ENCODE assay signal across 12 cellular contexts in genomic region chr3:70811880-70812279, GRCh38.
A peak's percentile ranks its signal among the peaks of the same experiment; 100 is the strongest.
DNase-seq lines count a peak whose midpoint lies in the region; ATAC-seq, FAIRE-seq and TF ChIP-seq lines count a peak whose summit lies in the region.
"Had no signal": no experiment of that assay in that cellular context is flagged by ENCODE, and none has a peak within 500 bp of the region (broad histone marks: within the 10 kb centered on the region; RNA-seq: fewer than 3 reads in every experiment).

No MANE protein-coding gene starts in this region.

- H3K4me3 Mint-ChIP-seq in MCF 10A (ENCODE audit: unreplicated experiment) = no peak overlapping the region
- no peak overlapping the region for H3K4me3 Mint-ChIP-seq in mesothelial cell of epicardium
- H3K4me3 Mint-ChIP-seq: activated naive CD8-positive, alpha-beta T cell had no signal

- peaks cover 7% of the 10 kb centered on the region; the same call in 1 of the 2 replicates for H3F3A ChIP-seq in GM23248 (ENCODE audit: insufficient read depth)

- no peaks in the 10 kb centered on the region for H3K36me3 Mint-ChIP-seq in MCF 10A (ENCODE audit: insufficient read depth, unreplicated experiment)
- H3K36me3 Mint-ChIP-seq in mesothelial cell of epicardium = no peaks in the 10 kb centered on the region

- intact Hi-C loops in MCF 10A (cut with micrococcal nuclease) = no loop called here
- intact Hi-C loops in spleen (cut with DNase I; ENCODE audit: low total_unique reads) = no loop called here

- H3K9me2 ChIP-seq in GM23248 (ENCODE audit: insufficient read depth) = no peaks in the 10 kb centered on the region

- in situ Hi-C loops in GM23248 (cut with MboI) = no loop called here

- DNase-seq in GM23248 = peak; percentile 62
- DNase-seq in MCF 10A (ENCODE audit: unreplicated experiment) = peak; percentile 11
- no peak for DNase-seq in mesothelial cell of epicardium (ENCODE audit: low spot score in 2 of 2, unreplicated experiment in 2 of 2)
- DNase-seq in NCI-H2227 (lab: John Stamatoyannopoulos, UW; ENCODE audit: unreplicated experiment) = no peak
- no peak for DNase-seq in spleen
- DNase-seq: activated CD4-positive, CD25-positive, alpha-beta regulatory T cell; PC-3 had no signal

- no peak overlapping the region for H3K4me2 ChIP-seq in GM23248 (ENCODE audit: unreplicated experiment)

- TF ChIP-seq CTCF in MCF 10A (IDR thresholded peaks at IDR 0.05; ENCODE audit: unreplicated experiment) (no peak), mesothelial cell of epicardium (IDR thresholded peaks at IDR 0.05; ENCODE audit: unreplicated experiment) (no peak), spleen (IDR thresholded peaks at IDR 0.05 in 8 of 11, conservative IDR thresholded peaks at IDR 0.05 in 3 of 11) (no peak)

- H3K4me1 ChIP-seq in ACC112 (ENCODE audit: control insufficient read depth, insufficient read depth, low read length, unreplicated experiment) = no peaks in the 10 kb centered on the region
- H3K4me1 ChIP-seq in GM23248 (ENCODE audit: insufficient read depth) = peaks cover 6% of the 10 kb centered on the region; the same call in 1 of the 2 replicates
- no peaks in the 10 kb centered on the region for H3K4me1 ChIP-seq in spleen
- H3K4me1 ChIP-seq: parathyroid adenoma had no signal

- no peak for ATAC-seq in GM18867 (IDR thresholded peaks at IDR 0.05; ENCODE audit: unreplicated experiment)
- ATAC-seq: PC-3 had no signal

- POLR2A ChIA-PET in MCF 10A (lab: Yijun Ruan, JAX) = interaction anchor here (0.7 kb wide), 1 partner anchor 55 kb away, joined by 3 read pairs; no protein-coding TSS in a partner anchor

- no peak for TF ChIP-seq POLR2A in spleen (IDR thresholded peaks at IDR 0.05)

- no peaks in the 10 kb centered on the region for H3K9me3 ChIP-seq in GM23248 (ENCODE audit: low read depth)
- peaks cover 0 to 10% (median 6%) of the 10 kb centered on the region in 8 donors for H3K9me3 ChIP-seq in spleen

- BruUV-seq in MCF 10A (replicated peaks; lab: Mats Ljungman, UMichigan) = no TSS peak

- H3K27ac Mint-ChIP-seq in MCF 10A (ENCODE audit: low read depth, unreplicated experiment) = no peak overlapping the region
- no peak overlapping the region for H3K27ac Mint-ChIP-seq in mesothelial cell of epicardium
- H3K27ac Mint-ChIP-seq: activated naive CD8-positive, alpha-beta T cell had no signal

- no peak overlapping the region for H3K9ac ChIP-seq in GM23248
- H3K9ac ChIP-seq: parathyroid adenoma had no signal

- H3K4me1 Mint-ChIP-seq in MCF 10A (ENCODE audit: insufficient read depth, unreplicated experiment) (peaks cover 7% of the 10 kb centered on the region), mesothelial cell of epicardium (peaks cover 10% of the 10 kb centered on the region)

- H3K4me3 ChIP-seq in ACC112 (ENCODE audit: low read depth, low read length) (no peak overlapping the region), GM23248 (no peak overlapping the region), spleen (no peak overlapping the region)

- no peaks in the 10 kb centered on the region for H3K79me2 ChIP-seq in ACC112 (ENCODE audit: control insufficient read depth, insufficient read depth, low read length, unreplicated experiment)
- no peaks in the 10 kb centered on the region for H3K79me2 ChIP-seq in GM23248 (ENCODE audit: insufficient read depth)
- H3K79me2 ChIP-seq: parathyroid adenoma had no signal

- H4K20me1 ChIP-seq in GM23248 (ENCODE audit: insufficient read depth) = no peaks in the 10 kb centered on the region

- H3K36me3 ChIP-seq in ACC112 (ENCODE audit: insufficient read depth, low read length) (no peaks in the 10 kb centered on the region), GM23248 (ENCODE audit: low read depth) (no peaks in the 10 kb centered on the region), spleen (no peaks in the 10 kb centered on the region)

- H3K27me3 Mint-ChIP-seq in MCF 10A (ENCODE audit: insufficient read depth, unreplicated experiment) (peaks cover 37% of the 10 kb centered on the region), mesothelial cell of epicardium (ENCODE audit: low read depth) (no peaks in the 10 kb centered on the region)

- H3K9me3 Mint-ChIP-seq in MCF 10A (ENCODE audit: unreplicated experiment) (no peaks in the 10 kb centered on the region), mesothelial cell of epicardium (peaks cover 10% of the 10 kb centered on the region)

- no peak overlapping the region for H2AFZ ChIP-seq in ACC112 (ENCODE audit: low read length, unreplicated experiment)
- H2AFZ ChIP-seq in GM23248 = no peak overlapping the region
- H2AFZ ChIP-seq: parathyroid adenoma had no signal

- WGBS in GM23248 (ENCODE audit: low coverage in 1 of 2, low lambda C conversion rate in 2 of 2, missing lambda C conversion rate in 2 of 2), 2 experiments = 47 to 52% methylated on average over 2 of the region's 2 CpGs
- 36 to 41% (median 39%) methylated on average over 2 of the region's 2 CpGs for WGBS in spleen, 5 donors

- CTCF ChIA-PET in MCF 10A (lab: Yijun Ruan, JAX) = interaction anchor here (0.7 kb wide), 1 partner anchor 45 kb away, joined by 3 read pairs; no protein-coding TSS in a partner anchor

- peak overlapping the region; percentile 40 for H3K27ac ChIP-seq in ACC112 (ENCODE audit: low read depth, low read length)
- H3K27ac ChIP-seq in GM23248 = no peak overlapping the region
- no peak overlapping the region for H3K27ac ChIP-seq in spleen
- H3K27ac ChIP-seq: parathyroid adenoma had no signal

- H3K27me3 ChIP-seq in ACC112 (ENCODE audit: insufficient read depth, low read length) = no peaks in the 10 kb centered on the region
- H3K27me3 ChIP-seq in GM23248 (replicated peaks; ENCODE audit: insufficient read depth) = no peaks in the 10 kb centered on the region
- H3K27me3 ChIP-seq in spleen (replicated peaks in 1 of 7) = no peaks in the 10 kb centered on the region

- peak; percentile 77 for FAIRE-seq in islet of Langerhans (lab: Jason Lieb, UNC)

Comparison
In these comparisons a context has a peak if more than half of its experiments do, and no peak if none do; other contexts are left out.
1. DNase-seq: peak in GM23248 (single experiment) and MCF 10A (single experiment); none in mesothelial cell of epicardium (0 of 2), NCI-H2227 (single experiment) and spleen (single experiment).